In the genomic region with DNA sequence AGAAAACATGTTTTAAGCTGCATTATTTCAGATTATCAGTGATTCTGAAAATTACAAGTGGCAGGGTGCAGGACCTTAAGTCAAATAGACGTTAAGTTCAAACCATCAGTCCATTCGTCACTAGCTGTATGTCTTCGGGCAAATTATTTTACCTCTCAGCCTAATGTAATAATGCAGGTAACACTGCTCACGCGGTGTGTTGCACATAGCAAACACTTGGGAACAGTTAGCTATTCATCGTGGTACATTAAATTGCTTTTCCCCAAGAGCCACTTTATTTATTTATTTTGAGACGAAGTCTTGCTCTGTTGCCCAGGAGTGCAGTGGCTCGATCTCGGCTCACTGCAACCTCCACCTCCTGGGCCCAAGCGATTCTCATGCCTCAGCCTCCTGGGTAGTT, we compare ENCODE assay signal across 1 cellular context.
TF ChIP-seq lines count a peak whose summit lies in the region.

No MANE protein-coding gene starts in this region.

TF ChIP-seq in endothelial cell of umbilical vein, 7 proteins besides CTCF, POLR2A, EP300 and RAD21:
- TF ChIP-seq EZH2 (IDR thresholded peaks at IDR 0.05; ENCODE audit: borderline replicate concordance, low read depth, low read length, severe bottlenecking) (no peak), FOS (IDR thresholded peaks at IDR 0.05; ENCODE audit: borderline replicate concordance, insufficient read depth, low read length) (no peak), POLR2AphosphoS5 (IDR thresholded peaks at IDR 0.05; ENCODE audit: insufficient read depth, low read depth, low read length) (no peak), MAX (IDR thresholded peaks at IDR 0.05; ENCODE audit: insufficient read depth, insufficient read length) (no peak), JUN (IDR thresholded peaks at IDR 0.05; ENCODE audit: borderline replicate concordance, insufficient read depth, insufficient read length, low read depth) (no peak), MYC (IDR thresholded peaks at IDR 0.05; ENCODE audit: low read depth, low read length) (no peak)
TF ChIP-seq in endothelial cell of umbilical vein: peak in this region for 0.
